Comparison of ENCODE assay signal across 8 cellular contexts in genomic region chr6:109028439-109028838, GRCh38.
"Had no signal": no experiment of that assay in that cellular context is flagged by ENCODE, and none has a peak within 500 bp of the region (broad histone marks: within the 10 kb centered on the region; RNA-seq: fewer than 3 reads in every experiment).

No MANE protein-coding gene starts in this region.

- ATAC-seq: HCT116, HepG2 had no signal

- H3K4me1 ChIP-seq: HAP-1 had no signal

- DNase-seq: GM23248, GOT3, H7, HFFc6 had no signal

- H3K9me3 ChIP-seq: HAP-1 had no signal

- H3K27ac ChIP-seq: GM23248, HL-60 had no signal

- H3K36me3 ChIP-seq: HAP-1 had no signal

- H3K9ac ChIP-seq: GM23248 had no signal

- H3K4me3 ChIP-seq: GM23248, HAP-1 had no signal

- H2AFZ ChIP-seq: GM23248 had no signal
